Comparison of ENCODE assay signal across 8 cellular contexts in the genomic region with DNA sequence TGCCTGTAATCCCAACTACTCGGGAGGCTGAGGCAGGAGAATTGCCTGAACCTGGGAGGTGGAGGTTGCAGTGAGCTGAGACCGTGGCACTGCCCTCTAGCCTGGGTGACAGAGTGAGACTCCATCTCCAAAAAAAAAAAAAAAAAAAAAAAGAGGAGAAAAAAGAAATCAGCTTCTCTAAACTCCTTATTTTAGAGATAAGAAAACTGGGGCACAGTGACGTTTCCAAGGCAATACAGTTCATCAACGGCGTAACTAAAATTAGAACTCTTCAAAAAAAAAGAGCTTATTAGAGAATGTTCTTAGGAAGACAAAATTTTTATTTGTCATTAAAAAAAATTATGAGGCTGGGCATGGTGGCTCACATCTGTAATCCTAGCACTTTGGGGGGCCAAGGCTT. TPM values are rescaled to one million over a fixed set of nuclear protein-coding genes. Genes with fewer than 3 reads are reported as not detected.
"Had no signal": no experiment of that assay in that cellular context is flagged by ENCODE, and none has a peak within 500 bp of the region (broad histone marks: within the 10 kb centered on the region; RNA-seq: fewer than 3 reads in every experiment).

No MANE protein-coding gene starts in this region.

RNA-seq across cellular contexts. Expression of gene NKAIN1, which starts 22.7 kb away (rescaled TPM):
- total RNA-seq: dermis blood vessel endothelial cell, dermis microvascular lymphatic vessel endothelial cell, esophagus muscularis mucosa, fibroblast of villous mesenchyme, foreskin keratinocyte, gastroesophageal sphincter, glomerular endothelial cell had no signal
- polyA plus RNA-seq: foreskin keratinocyte, heart left ventricle had no signal
